In genomic region chr9:128835246-128836210, GRCh38 we compare ENCODE assay signal across 16 cellular contexts. TPM values are rescaled to one million over a fixed set of nuclear protein-coding genes. Genes with fewer than 3 reads are reported as not detected.
DNase-seq lines count a peak whose midpoint lies in the region; ATAC-seq and TF ChIP-seq lines count a peak whose summit lies in the region.
"Had no signal": no experiment of that assay in that cellular context is flagged by ENCODE, and none has a peak within 500 bp of the region (broad histone marks: within the 10 kb centered on the region; RNA-seq: fewer than 3 reads in every experiment).

No MANE protein-coding gene starts in this region.

- ATAC-seq in stimulated activated effector memory CD8-positive, alpha-beta T cell treated with anti-CD3 and anti-CD28 coated beads, Interleukin-12 subunit alpha, Interleukin-12 subunit beta, amount 100 ng/mL, for 72 hours: peak; percentile 32
- no peak for ATAC-seq in HG03442 (IDR thresholded peaks at IDR 0.05; ENCODE audit: unreplicated experiment)
- ATAC-seq: Right ventricle myocardium inferior had no signal

- H3F3A ChIP-seq in GM23248 (ENCODE audit: insufficient read depth): no peaks in the 10 kb centered on the region

- H3K36me3 Mint-ChIP-seq in stimulated activated effector memory CD8-positive, alpha-beta T cell treated with anti-CD3 and anti-CD28 coated beads, Interleukin-12 subunit alpha, Interleukin-12 subunit beta, amount 100 ng/mL, for 72 hours: peaks cover 28% of the 10 kb centered on the region

- no peak overlapping the region for H3K9ac ChIP-seq in GM23248
- H3K9ac ChIP-seq: BLaER1 treated with 17β-estradiol and CSF1 and Interleukin-3, amounts not matched to agents 10 nM and 100 nM; KMS-11 had no signal

- H4K20me1 ChIP-seq in GM23248 (ENCODE audit: insufficient read depth): no peaks in the 10 kb centered on the region
- H4K20me1 ChIP-seq: BLaER1 treated with 17β-estradiol and CSF1 and Interleukin-3, amounts not matched to agents 10 nM and 100 nM had no signal

- H3K36me3 ChIP-seq in GM23248 (ENCODE audit: low read depth): no peaks in the 10 kb centered on the region

- no peak overlapping the region for H2AFZ ChIP-seq in GM23248

- H3K79me2 ChIP-seq in GM23248 (ENCODE audit: insufficient read depth): no peaks in the 10 kb centered on the region

- H3K9me2 ChIP-seq in GM23248 (ENCODE audit: insufficient read depth): no peaks in the 10 kb centered on the region

- in situ Hi-C loops in GM23248 (cut with MboI): no loop called here

- H3K4me3 ChIP-seq in GM23248: no peak overlapping the region
- H3K4me3 ChIP-seq: BLaER1 treated with 17β-estradiol and CSF1 and Interleukin-3, amounts not matched to agents 10 nM and 100 nM had no signal

- no peak overlapping the region for H3K4me2 ChIP-seq in GM23248 (ENCODE audit: unreplicated experiment)
- H3K4me2 ChIP-seq: BLaER1 treated with 17β-estradiol and CSF1 and Interleukin-3, amounts not matched to agents 10 nM and 100 nM; KMS-11 had no signal

- DNase-seq in GM10266 (ENCODE audit: extremely low spot score) (peak; percentile 4), HuH-7.5 (ENCODE audit: low spot score) (peak; percentile 3), iPS-NIHi11 (ENCODE audit: low spot score) (peak; percentile 4), RKO (ENCODE audit: low spot score) (no peak), GM23248 (no peak)
- no peak for DNase-seq in stimulated activated effector memory CD8-positive, alpha-beta T cell treated with anti-CD3 and anti-CD28 coated beads, Interleukin-12 subunit alpha, Interleukin-12 subunit beta, amount 100 ng/mL, for 72 hours (ENCODE audit: low spot score in 2 of 2)
- DNase-seq: CD4-positive, alpha-beta memory T cell; DMS153; NCI-H1105 treated with DMSO at 0.1 percent for 48 hours; NCI-H2029 treated with DMSO at 0.1 percent for 48 hours; NCI-H345; NCI-H524 had no signal

- no peak overlapping the region for H3K4me3 Mint-ChIP-seq in stimulated activated effector memory CD8-positive, alpha-beta T cell treated with anti-CD3 and anti-CD28 coated beads, Interleukin-12 subunit alpha, Interleukin-12 subunit beta, amount 100 ng/mL, for 72 hours

- H3K9me3 ChIP-seq in GM23248 (ENCODE audit: low read depth): no peaks in the 10 kb centered on the region
- H3K9me3 ChIP-seq: BLaER1 treated with 17β-estradiol and CSF1 and Interleukin-3, amounts not matched to agents 10 nM and 100 nM had no signal

- 94 to 96% methylated on average over 24 to 28 of the region's 28 CpGs for WGBS in GM23248 (ENCODE audit: low coverage in 1 of 2, low lambda C conversion rate in 2 of 2, missing lambda C conversion rate in 2 of 2), 2 experiments

- H3K4me1 ChIP-seq in GM23248 (ENCODE audit: insufficient read depth): no peaks in the 10 kb centered on the region

- no peak overlapping the region for H3K27ac Mint-ChIP-seq in stimulated activated effector memory CD8-positive, alpha-beta T cell treated with anti-CD3 and anti-CD28 coated beads, Interleukin-12 subunit alpha, Interleukin-12 subunit beta, amount 100 ng/mL, for 72 hours

- no peaks in the 10 kb centered on the region for H3K9me3 Mint-ChIP-seq in stimulated activated effector memory CD8-positive, alpha-beta T cell treated with anti-CD3 and anti-CD28 coated beads, Interleukin-12 subunit alpha, Interleukin-12 subunit beta, amount 100 ng/mL, for 72 hours
- H3K9me3 Mint-ChIP-seq: CD4-positive, alpha-beta memory T cell had no signal

- H3K4me1 Mint-ChIP-seq in stimulated activated effector memory CD8-positive, alpha-beta T cell treated with anti-CD3 and anti-CD28 coated beads, Interleukin-12 subunit alpha, Interleukin-12 subunit beta, amount 100 ng/mL, for 72 hours: no peaks in the 10 kb centered on the region
- H3K4me1 Mint-ChIP-seq: CD4-positive, alpha-beta memory T cell had no signal

- H3K27ac ChIP-seq in GM23248: no peak overlapping the region
- H3K27ac ChIP-seq: BLaER1 treated with 17β-estradiol and CSF1 and Interleukin-3, amounts not matched to agents 10 nM and 100 nM; KMS-11 had no signal

- no peak for TF ChIP-seq CTCF in GM10266 (IDR thresholded peaks at IDR 0.05; ENCODE audit: control insufficient read depth, insufficient read depth, low read depth, missing control alignments)

- no peaks in the 10 kb centered on the region for H3K27me3 ChIP-seq in GM23248 (replicated peaks; ENCODE audit: insufficient read depth)
- H3K27me3 ChIP-seq: BLaER1 treated with 17β-estradiol and CSF1 and Interleukin-3, amounts not matched to agents 10 nM and 100 nM had no signal

RNA-seq across cellular contexts. Expression of gene SPOUT1, which starts 5.9 kb away (rescaled TPM):
- 15.9 and 53.0 TPM in 2 replicates for total RNA-seq in GM23248 (2014; rRNA removed; shearing (Covaris generic))
- polyA plus RNA-seq in GM23248 (2016; fragmentation: Nextera tagmentation; extraction: Ambion mirVana): 43.0 and 46.4 TPM in 2 replicates

RNA-seq across cellular contexts. Expression of gene ENDOG, which starts 17.2 kb away (rescaled TPM):
- 11.6 and 26.7 TPM in 2 replicates for total RNA-seq in GM23248 (2014; rRNA removed; shearing (Covaris generic))
- polyA plus RNA-seq in GM23248 (2016; fragmentation: Nextera tagmentation; extraction: Ambion mirVana): 21.3 and 21.4 TPM in 2 replicates

RNA-seq across cellular contexts. Expression of gene KYAT1, which starts 46.2 kb away (rescaled TPM):
- total RNA-seq in GM23248 (2014; rRNA removed; shearing (Covaris generic)): 5.1 and 5.8 TPM in 2 replicates
- 4.4 and 5.5 TPM in 2 replicates for polyA plus RNA-seq in GM23248 (2016; fragmentation: Nextera tagmentation; extraction: Ambion mirVana)

RNA-seq across cellular contexts. Expression of gene LRRC8A, which starts 46.4 kb away (rescaled TPM):
- total RNA-seq in GM23248 (2014; rRNA removed; shearing (Covaris generic)): 35.2 and 37.9 TPM in 2 replicates
- 35.6 and 36.5 TPM in 2 replicates for polyA plus RNA-seq in GM23248 (2016; fragmentation: Nextera tagmentation; extraction: Ambion mirVana)

RNA-seq across cellular contexts. Expression of gene TBC1D13, which starts 48.5 kb away (rescaled TPM):
- 15.7 and 17.3 TPM in 2 replicates for total RNA-seq in GM23248 (2014; rRNA removed; shearing (Covaris generic))
- polyA plus RNA-seq in GM23248 (2016; fragmentation: Nextera tagmentation; extraction: Ambion mirVana): 21.9 and 25.3 TPM in 2 replicates

Comparison
In these comparisons a context has a peak if more than half of its experiments do, and no peak if none do; other contexts are left out.
1. DNase-seq: peak in GM10266 (single experiment), HuH-7.5 (single experiment) and iPS-NIHi11 (single experiment); none in stimulated activated effector memory CD8-positive, alpha-beta T cell treated with anti-CD3 and anti-CD28 coated beads, Interleukin-12 subunit alpha, Interleukin-12 subunit beta, amount 100 ng/mL, for 72 hours (0 of 2), RKO (single experiment) and GM23248 (single experiment).